ENCODE assay signal across 8 cellular contexts in genomic region chr6:28081486-28081751, GRCh38. TPM values are rescaled to one million over a fixed set of nuclear protein-coding genes. Genes with fewer than 3 reads are reported as not detected.
DNase-seq lines count a peak whose midpoint lies in the region; ATAC-seq and TF ChIP-seq lines count a peak whose summit lies in the region.

No MANE protein-coding gene starts in this region.

- peak overlapping the region; percentile 89 for H3K4me3 ChIP-seq in PC-3 (ENCODE audit: low read length)
- peak overlapping the region; percentile 91 for H3K4me3 ChIP-seq in choroid plexus epithelial cell (ENCODE audit: low read depth, low read length)

- BruUV-seq in PC-3 (replicated peaks; lab: Mats Ljungman, UMichigan), result no TSS peak

- peaks cover 21% of the 10 kb centered on the region for H3K4me1 Mint-ChIP-seq in activated CD4-positive, alpha-beta T cell treated with anti-CD3 and anti-CD28 coated beads, Interleukin-2, amount 10 ng/mL, durations not matched to agents 7 days and 5 days
- peaks cover 28% of the 10 kb centered on the region for H3K4me1 Mint-ChIP-seq in mesothelial cell of epicardium

- no peaks in the 10 kb centered on the region for H3K27me3 ChIP-seq in PC-3 (ENCODE audit: low read length)

- H3K4me1 ChIP-seq in PC-3 (ENCODE audit: insufficient read depth, low read length), result peaks cover 3% of the 10 kb centered on the region; the same call in 1 of the 2 replicates

- peaks cover 37% of the 10 kb centered on the region for H3K36me3 ChIP-seq in PC-3 (ENCODE audit: low read depth, low read length)

- H3F3A ChIP-seq in PC-3 (ENCODE audit: low read length, unreplicated experiment), result no peaks in the 10 kb centered on the region

- peak overlapping the region; percentile 94 for H3K27ac Mint-ChIP-seq in activated CD4-positive, alpha-beta T cell treated with anti-CD3 and anti-CD28 coated beads, Interleukin-2, amount 10 ng/mL, durations not matched to agents 7 days and 5 days
- peak overlapping the region; percentile 99 for H3K27ac Mint-ChIP-seq in mesothelial cell of epicardium

- H3K9ac ChIP-seq in PC-3 (ENCODE audit: low read length), result peak overlapping the region; percentile 91

- ATAC-seq in HG02642 (IDR thresholded peaks at IDR 0.05; ENCODE audit: poor library complexity, unreplicated experiment) (peak; percentile 50), PC-3 (no peak)

- peaks cover 12% of the 10 kb centered on the region for H3K36me3 Mint-ChIP-seq in activated CD4-positive, alpha-beta T cell treated with anti-CD3 and anti-CD28 coated beads, Interleukin-2, amount 10 ng/mL, durations not matched to agents 7 days and 5 days (ENCODE audit: low read depth)
- H3K36me3 Mint-ChIP-seq in mesothelial cell of epicardium, result peaks cover 24% of the 10 kb centered on the region

- TF ChIP-seq CTCF in PC-3 (conservative IDR thresholded peaks at IDR 0.05; ENCODE audit: low read depth, low read length) (no peak), choroid plexus epithelial cell (conservative IDR thresholded peaks at IDR 0.05; ENCODE audit: low read depth, low read length) (no peak), mesothelial cell of epicardium (IDR thresholded peaks at IDR 0.05; ENCODE audit: unreplicated experiment) (no peak)

- H3K4me2 ChIP-seq in PC-3 (ENCODE audit: low read length), result peak overlapping the region; percentile 85

- intact Hi-C loops in PC-3 (cut with micrococcal nuclease), result loop anchor here (10.0 kb wide), 1 partner anchor 247 kb away; a partner anchor contains a TSS

- peaks cover 6% of the 10 kb centered on the region for H3K9me3 ChIP-seq in PC-3 (ENCODE audit: low read length)

- no peaks in the 10 kb centered on the region for H3K9me3 Mint-ChIP-seq in activated CD4-positive, alpha-beta T cell treated with anti-CD3 and anti-CD28 coated beads, Interleukin-2, amount 10 ng/mL, durations not matched to agents 7 days and 5 days
- no peaks in the 10 kb centered on the region for H3K9me3 Mint-ChIP-seq in mesothelial cell of epicardium

- H2AFZ ChIP-seq in PC-3 (ENCODE audit: low read length), result peak overlapping the region; percentile 84

- H4K20me1 ChIP-seq in PC-3 (ENCODE audit: low read length), result no peaks in the 10 kb centered on the region

- CTCF ChIA-PET in activated CD4-positive, alpha-beta T cell treated with anti-CD3 and anti-CD28 coated beads, Interleukin-2, amount 10 ng/mL, durations not matched to agents 7 days and 5 days (lab: Charles Lee), result interaction anchor here (0.6 kb wide), 1 partner anchor 24 kb away, joined by 3 read pairs; no protein-coding TSS in a partner anchor
- CTCF ChIA-PET in PC-3 (lab: Charles Lee), result no interaction called here

- no peaks in the 10 kb centered on the region for H3K9me2 ChIP-seq in PC-3 (replicated peaks; ENCODE audit: low read length)

- no peaks in the 10 kb centered on the region for H3K27me3 Mint-ChIP-seq in activated CD4-positive, alpha-beta T cell treated with anti-CD3 and anti-CD28 coated beads, Interleukin-2, amount 10 ng/mL, durations not matched to agents 7 days and 5 days
- no peaks in the 10 kb centered on the region for H3K27me3 Mint-ChIP-seq in mesothelial cell of epicardium (ENCODE audit: low read depth)

- peak; percentile 40 for DNase-seq in activated CD4-positive, alpha-beta T cell treated with anti-CD3 and anti-CD28 coated beads, Interleukin-2, amount 10 ng/mL, durations not matched to agents 7 days and 5 days
- DNase-seq in activated CD4-positive, alpha-beta T cell treated with anti-CD3 and anti-CD28 coated beads for 1 hour, result no peak
- DNase-seq in PC-3 (no peak), choroid plexus epithelial cell (ENCODE audit: low read depth) (no peak), mesothelial cell of epicardium (ENCODE audit: low spot score in 2 of 2, unreplicated experiment in 2 of 2) (no peak), DMS114 treated with DMSO at 0.1 percent for 48 hours (lab: John Stamatoyannopoulos, UW; ENCODE audit: unreplicated experiment) (no peak), hepatic stellate cell (ENCODE audit: low spot score) (no peak)

- POLR2A ChIA-PET in activated CD4-positive, alpha-beta T cell treated with anti-CD3 and anti-CD28 coated beads, Interleukin-2, amount 10 ng/mL, durations not matched to agents 7 days and 5 days (lab: Charles Lee), result no interaction called here
- POLR2A ChIA-PET in PC-3 (lab: Charles Lee; ENCODE audit: unreplicated experiment), result no interaction called here

- peak overlapping the region; percentile 85; the same call in 1 of the 2 replicates for H3K27ac ChIP-seq in PC-3 (ENCODE audit: low read length)

- peak overlapping the region; percentile 94 for H3K4me3 Mint-ChIP-seq in activated CD4-positive, alpha-beta T cell treated with anti-CD3 and anti-CD28 coated beads, Interleukin-2, amount 10 ng/mL, durations not matched to agents 7 days and 5 days
- peak overlapping the region; percentile 98 for H3K4me3 Mint-ChIP-seq in mesothelial cell of epicardium

- peaks cover 37% of the 10 kb centered on the region for H3K79me2 ChIP-seq in PC-3 (ENCODE audit: low read length)

RNA-seq across cellular contexts. Expression of gene ZNF165, which starts 1.1 kb away (rescaled TPM):
- total RNA-seq in activated CD4-positive, alpha-beta T cell treated with anti-CD3 and anti-CD28 coated beads, Interleukin-2, amount 10 ng/mL, durations not matched to agents 7 days and 5 days, result under 1 TPM; 0.54 to 0.77 TPM
- total RNA-seq in PC-3 (2014; rRNA removed) (8.9 and 12.1 TPM in 2 replicates), mesothelial cell of epicardium (3.7 to 4.6 TPM (median 4.0 TPM) in 3 replicates)

RNA-seq across cellular contexts. Expression of gene ZSCAN16, which starts 43.0 kb away (rescaled TPM):
- 1 to 10 TPM; 3.2 to 5.5 TPM for total RNA-seq in activated CD4-positive, alpha-beta T cell treated with anti-CD3 and anti-CD28 coated beads, Interleukin-2, amount 10 ng/mL, durations not matched to agents 7 days and 5 days
- total RNA-seq in PC-3 (2014; rRNA removed) (4.5 and 8.1 TPM in 2 replicates), mesothelial cell of epicardium (9.1 to 11.7 TPM (median 11.3 TPM) in 3 replicates)
